Comparison of ENCODE assay signal across 1 cellular context in the genomic region with DNA sequence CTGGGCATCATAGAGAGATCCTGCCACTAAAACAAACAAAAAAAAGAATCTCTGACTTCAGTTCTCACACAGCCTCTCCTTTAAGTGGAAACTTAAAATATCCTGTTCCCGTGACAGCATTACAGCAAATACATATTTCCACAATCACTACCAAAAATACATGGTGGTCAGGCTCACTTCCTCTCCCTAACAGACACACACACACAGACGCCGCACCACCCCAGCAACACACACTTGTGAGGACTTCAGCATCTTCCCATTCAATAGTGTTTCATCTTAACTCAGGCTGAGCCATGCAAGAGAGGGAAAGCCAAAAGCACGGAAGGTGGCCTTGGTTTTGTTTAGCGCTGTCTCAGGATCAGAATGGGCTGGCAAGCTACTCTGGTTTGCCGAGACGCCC.
TF ChIP-seq lines count a peak whose summit lies in the region.

No MANE protein-coding gene starts in this region.

TF ChIP-seq in HepG2, 621 proteins besides CTCF, POLR2A, EP300 and RAD21 (continued from another document):
- TF ChIP-seq ZKSCAN8 (CRISPR knock-in tag; IDR thresholded peaks at IDR 0.05; ENCODE audit: borderline replicate concordance): no peak
- TF ChIP-seq ZNF24 (IDR thresholded peaks at IDR 0.05): no peak
- TF ChIP-seq ZNF775 (CRISPR knock-in tag; IDR thresholded peaks at IDR 0.05; ENCODE audit: borderline replicate concordance): no peak
- no peak for TF ChIP-seq NRL (CRISPR knock-in tag; IDR thresholded peaks at IDR 0.05; ENCODE audit: borderline replicate concordance)
- TF ChIP-seq, protein P1, sequence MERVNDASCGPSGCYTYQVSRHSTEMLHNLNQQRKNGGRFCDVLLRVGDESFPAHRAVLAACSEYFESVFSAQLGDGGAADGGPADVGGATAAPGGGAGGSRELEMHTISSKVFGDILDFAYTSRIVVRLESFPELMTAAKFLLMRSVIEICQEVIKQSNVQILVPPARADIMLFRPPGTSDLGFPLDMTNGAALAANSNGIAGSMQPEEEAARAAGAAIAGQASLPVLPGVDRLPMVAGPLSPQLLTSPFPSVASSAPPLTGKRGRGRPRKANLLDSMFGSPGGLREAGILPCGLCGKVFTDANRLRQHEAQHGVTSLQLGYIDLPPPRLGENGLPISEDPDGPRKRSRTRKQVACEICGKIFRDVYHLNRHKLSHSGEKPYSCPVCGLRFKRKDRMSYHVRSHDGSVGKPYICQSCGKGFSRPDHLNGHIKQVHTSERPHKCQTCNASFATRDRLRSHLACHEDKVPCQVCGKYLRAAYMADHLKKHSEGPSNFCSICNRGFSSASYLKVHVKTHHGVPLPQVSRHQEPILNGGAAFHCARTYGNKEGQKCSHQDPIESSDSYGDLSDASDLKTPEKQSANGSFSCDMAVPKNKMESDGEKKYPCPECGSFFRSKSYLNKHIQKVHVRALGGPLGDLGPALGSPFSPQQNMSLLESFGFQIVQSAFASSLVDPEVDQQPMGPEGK (CRISPR knock-in tag; IDR thresholded peaks at IDR 0.05): no peak
- no peak for TF ChIP-seq NFRKB (IDR thresholded peaks at IDR 0.05)
- TF ChIP-seq, protein P2, sequence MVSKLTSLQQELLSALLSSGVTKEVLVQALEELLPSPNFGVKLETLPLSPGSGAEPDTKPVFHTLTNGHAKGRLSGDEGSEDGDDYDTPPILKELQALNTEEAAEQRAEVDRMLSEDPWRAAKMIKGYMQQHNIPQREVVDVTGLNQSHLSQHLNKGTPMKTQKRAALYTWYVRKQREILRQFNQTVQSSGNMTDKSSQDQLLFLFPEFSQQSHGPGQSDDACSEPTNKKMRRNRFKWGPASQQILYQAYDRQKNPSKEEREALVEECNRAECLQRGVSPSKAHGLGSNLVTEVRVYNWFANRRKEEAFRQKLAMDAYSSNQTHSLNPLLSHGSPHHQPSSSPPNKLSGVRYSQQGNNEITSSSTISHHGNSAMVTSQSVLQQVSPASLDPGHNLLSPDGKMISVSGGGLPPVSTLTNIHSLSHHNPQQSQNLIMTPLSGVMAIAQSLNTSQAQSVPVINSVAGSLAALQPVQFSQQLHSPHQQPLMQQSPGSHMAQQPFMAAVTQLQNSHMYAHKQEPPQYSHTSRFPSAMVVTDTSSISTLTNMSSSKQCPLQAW (CRISPR knock-in tag; IDR thresholded peaks at IDR 0.05): no peak
- TF ChIP-seq RARA (CRISPR knock-in tag; IDR thresholded peaks at IDR 0.05): no peak
- TF ChIP-seq, protein P3, sequence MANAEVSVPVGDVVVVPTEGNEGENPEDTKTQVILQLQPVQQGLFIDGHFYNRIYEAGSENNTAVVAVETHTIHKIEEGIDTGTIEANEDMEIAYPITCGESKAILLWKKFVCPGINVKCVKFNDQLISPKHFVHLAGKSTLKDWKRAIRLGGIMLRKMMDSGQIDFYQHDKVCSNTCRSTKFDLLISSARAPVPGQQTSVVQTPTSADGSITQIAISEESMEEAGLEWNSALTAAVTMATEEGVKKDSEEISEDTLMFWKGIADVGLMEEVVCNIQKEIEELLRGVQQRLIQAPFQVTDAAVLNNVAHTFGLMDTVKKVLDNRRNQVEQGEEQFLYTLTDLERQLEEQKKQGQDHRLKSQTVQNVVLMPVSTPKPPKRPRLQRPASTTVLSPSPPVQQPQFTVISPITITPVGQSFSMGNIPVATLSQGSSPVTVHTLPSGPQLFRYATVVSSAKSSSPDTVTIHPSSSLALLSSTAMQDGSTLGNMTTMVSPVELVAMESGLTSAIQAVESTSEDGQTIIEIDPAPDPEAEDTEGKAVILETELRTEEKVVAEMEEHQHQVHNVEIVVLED (CRISPR knock-in tag; IDR thresholded peaks at IDR 0.05; ENCODE audit: borderline replicate concordance): no peak
TF ChIP-seq in HepG2: peak in this region for 0.
